9 cellular contexts compared by ENCODE assay signal in the genomic region with DNA sequence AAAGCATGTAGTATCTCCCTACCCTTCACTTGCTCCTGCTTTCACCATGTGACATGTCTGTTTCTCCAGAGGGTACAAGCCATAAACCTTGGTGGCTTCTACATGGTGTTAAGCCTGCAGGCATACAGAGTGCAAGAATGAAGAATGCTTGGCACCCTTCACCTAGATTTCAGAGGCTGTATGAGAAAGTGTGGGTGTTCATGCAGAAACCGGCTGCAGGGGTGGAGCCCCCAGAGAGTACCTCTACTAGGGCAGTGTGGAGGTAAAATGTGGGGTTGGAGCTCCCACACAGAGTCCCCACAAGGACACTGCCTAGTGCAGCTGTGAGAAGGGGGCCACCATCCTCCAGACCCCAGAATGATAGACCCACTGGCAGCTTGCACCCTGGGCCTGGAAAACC. TPM values are rescaled to one million over a fixed set of nuclear protein-coding genes. Genes with fewer than 3 reads are reported as not detected.
"Had no signal": no experiment of that assay in that cellular context is flagged by ENCODE, and none has a peak within 500 bp of the region (broad histone marks: within the 10 kb centered on the region; RNA-seq: fewer than 3 reads in every experiment).

No MANE protein-coding gene starts in this region.

- DNase-seq: H9, HCEC 1CT, KBM-7 had no signal

- ATAC-seq: GM23338, HepG2 had no signal

- H3K27ac ChIP-seq: HL-60, KMS-11 had no signal

- H3K9ac ChIP-seq: KMS-11 had no signal

- H3K27ac Mint-ChIP-seq: GM23338, H9, IgD-negative memory B cell had no signal

- H2AFZ ChIP-seq: GM23338 had no signal

- H3K9me3 Mint-ChIP-seq: GM23338, IgD-negative memory B cell had no signal

- H3K27me3 Mint-ChIP-seq: IgD-negative memory B cell had no signal

- H3K4me1 Mint-ChIP-seq: GM23338, H9, IgD-negative memory B cell had no signal

- H3K4me2 ChIP-seq: GM23338, KMS-11 had no signal

- H3K4me3 Mint-ChIP-seq: GM23338, H9, IgD-negative memory B cell had no signal

- H3K4me3 ChIP-seq: GM23338 had no signal

RNA-seq across cellular contexts. Expression of a gene that starts 32.2 kb away (rescaled TPM):
- total RNA-seq: HT1080 had no signal
